ENCODE assay signal across 1 cellular context in the genomic region with DNA sequence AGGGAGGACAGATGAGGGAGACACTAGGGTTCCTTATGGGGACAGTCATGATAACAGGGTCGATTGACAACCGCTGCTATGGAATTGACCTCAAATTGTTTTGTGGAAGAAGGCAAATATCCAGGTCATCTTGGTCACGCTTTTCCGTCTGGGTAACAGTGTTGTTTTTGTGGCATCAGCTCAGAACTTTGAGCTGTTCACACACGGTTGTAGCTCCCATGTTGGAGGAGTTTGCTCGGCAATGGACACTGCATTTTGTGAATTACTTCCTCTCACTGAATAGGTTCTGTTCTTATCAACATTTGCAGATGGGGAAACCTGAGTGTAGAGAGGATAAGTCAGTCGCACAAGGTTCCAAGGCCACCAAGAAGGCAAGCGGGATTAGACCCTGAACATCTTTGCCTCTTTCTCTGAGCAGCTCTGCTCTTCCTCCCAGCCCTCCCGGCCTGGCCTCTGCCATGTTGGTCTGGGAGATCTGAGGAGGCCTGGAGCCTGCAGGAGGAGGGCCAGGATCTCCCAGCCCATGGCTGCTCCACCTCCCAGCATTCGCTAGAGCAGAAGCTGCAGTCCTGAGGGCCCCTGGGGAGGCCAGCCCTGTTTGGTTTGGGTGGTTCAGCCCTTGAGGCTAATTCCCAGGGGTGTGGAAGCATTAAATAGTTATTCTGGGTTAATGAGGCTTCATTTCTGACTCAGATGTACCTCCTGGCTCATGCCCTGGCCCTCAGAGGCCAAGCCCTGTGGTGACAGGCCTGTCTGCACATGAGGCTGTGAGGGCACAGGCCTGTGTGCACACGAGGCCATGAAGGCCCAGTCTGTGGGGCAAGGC.
TF ChIP-seq lines count a peak whose summit lies in the region.

No MANE protein-coding gene starts in this region.

TF ChIP-seq in IMR-90, 13 proteins besides CTCF, POLR2A, EP300 and RAD21 (continued from another document):
- TF ChIP-seq, protein P1, sequence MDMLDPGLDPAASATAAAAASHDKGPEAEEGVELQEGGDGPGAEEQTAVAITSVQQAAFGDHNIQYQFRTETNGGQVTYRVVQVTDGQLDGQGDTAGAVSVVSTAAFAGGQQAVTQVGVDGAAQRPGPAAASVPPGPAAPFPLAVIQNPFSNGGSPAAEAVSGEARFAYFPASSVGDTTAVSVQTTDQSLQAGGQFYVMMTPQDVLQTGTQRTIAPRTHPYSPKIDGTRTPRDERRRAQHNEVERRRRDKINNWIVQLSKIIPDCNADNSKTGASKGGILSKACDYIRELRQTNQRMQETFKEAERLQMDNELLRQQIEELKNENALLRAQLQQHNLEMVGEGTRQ (IDR thresholded peaks at IDR 0.05; ENCODE audit: low read depth, low read length): no peak
- TF ChIP-seq RCOR1 (IDR thresholded peaks at IDR 0.05; ENCODE audit: insufficient replicate concordance, low read length): no peak
- no peak for TF ChIP-seq SMC3 (IDR thresholded peaks at IDR 0.05; ENCODE audit: low read depth, low read length)
- no peak for TF ChIP-seq BHLHE40 (IDR thresholded peaks at IDR 0.05; ENCODE audit: low read depth, low read length)
